Comparison of ENCODE assay signal across 1 cellular context in the genomic region with DNA sequence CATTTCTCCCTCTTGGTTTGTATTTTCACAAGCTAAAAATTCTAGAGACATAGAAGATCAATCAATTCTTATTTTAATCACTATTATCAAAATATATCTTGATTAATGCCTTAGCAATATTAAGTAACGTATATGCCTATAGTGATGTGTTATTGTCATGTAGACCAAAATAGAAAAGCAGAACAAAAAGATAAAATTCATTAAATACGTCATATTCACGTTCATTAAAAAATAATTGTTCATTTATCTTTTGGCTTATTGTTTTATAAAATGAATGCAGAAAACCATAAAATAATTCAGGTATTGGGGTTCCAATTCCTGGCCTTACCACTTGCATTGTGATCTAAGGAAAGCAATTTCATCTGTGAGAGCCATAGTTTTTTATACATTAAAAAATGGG.
A peak's percentile ranks its signal among the peaks of the same experiment; 100 is the strongest.
TF ChIP-seq lines count a peak whose summit lies in the region.

No MANE protein-coding gene starts in this region.

TF ChIP-seq in K562, 482 proteins besides CTCF, POLR2A, EP300 and RAD21 (continued from another document):
- TF ChIP-seq, protein P1, sequence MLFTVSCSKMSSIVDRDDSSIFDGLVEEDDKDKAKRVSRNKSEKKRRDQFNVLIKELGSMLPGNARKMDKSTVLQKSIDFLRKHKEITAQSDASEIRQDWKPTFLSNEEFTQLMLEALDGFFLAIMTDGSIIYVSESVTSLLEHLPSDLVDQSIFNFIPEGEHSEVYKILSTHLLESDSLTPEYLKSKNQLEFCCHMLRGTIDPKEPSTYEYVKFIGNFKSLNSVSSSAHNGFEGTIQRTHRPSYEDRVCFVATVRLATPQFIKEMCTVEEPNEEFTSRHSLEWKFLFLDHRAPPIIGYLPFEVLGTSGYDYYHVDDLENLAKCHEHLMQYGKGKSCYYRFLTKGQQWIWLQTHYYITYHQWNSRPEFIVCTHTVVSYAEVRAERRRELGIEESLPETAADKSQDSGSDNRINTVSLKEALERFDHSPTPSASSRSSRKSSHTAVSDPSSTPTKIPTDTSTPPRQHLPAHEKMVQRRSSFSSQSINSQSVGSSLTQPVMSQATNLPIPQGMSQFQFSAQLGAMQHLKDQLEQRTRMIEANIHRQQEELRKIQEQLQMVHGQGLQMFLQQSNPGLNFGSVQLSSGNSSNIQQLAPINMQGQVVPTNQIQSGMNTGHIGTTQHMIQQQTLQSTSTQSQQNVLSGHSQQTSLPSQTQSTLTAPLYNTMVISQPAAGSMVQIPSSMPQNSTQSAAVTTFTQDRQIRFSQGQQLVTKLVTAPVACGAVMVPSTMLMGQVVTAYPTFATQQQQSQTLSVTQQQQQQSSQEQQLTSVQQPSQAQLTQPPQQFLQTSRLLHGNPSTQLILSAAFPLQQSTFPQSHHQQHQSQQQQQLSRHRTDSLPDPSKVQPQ (CRISPR knock-in tag; IDR thresholded peaks at IDR 0.05; ENCODE audit: borderline replicate concordance) = no peak
- TF ChIP-seq MTF1 (CRISPR knock-in tag; IDR thresholded peaks at IDR 0.05; ENCODE audit: borderline replicate concordance) (peak; percentile 88; the same call in 1 of the 2 replicates), SP1 (CRISPR knock-in tag; IDR thresholded peaks at IDR 0.05) (no peak), NFIX (CRISPR knock-in tag; IDR thresholded peaks at IDR 0.05; ENCODE audit: low read depth) (peak; percentile 56), SRSF3 (IDR thresholded peaks at IDR 0.05; ENCODE audit: insufficient read depth, low read length) (no peak), EGR1 (conservative IDR thresholded peaks at IDR 0.05) (no peak), TFAM (CRISPR knock-in tag; conservative IDR thresholded peaks at IDR 0.05) (no peak), MCM7 (IDR thresholded peaks at IDR 0.05) (no peak), ZC3H4 (CRISPR knock-in tag; IDR thresholded peaks at IDR 0.05; ENCODE audit: borderline replicate concordance) (no peak), ZNF707 (CRISPR knock-in tag; conservative IDR thresholded peaks at IDR 0.05) (peak; percentile 54; the same call in 1 of the 2 replicates), MAZ (CRISPR knock-in tag; conservative IDR thresholded peaks at IDR 0.05 in 1 of 2, IDR thresholded peaks at IDR 0.05 in 1 of 2) (no peak), NRF1 (conservative IDR thresholded peaks at IDR 0.05 in 1 of 2, IDR thresholded peaks at IDR 0.05 in 1 of 2) (no peak), MAFF (IDR thresholded peaks at IDR 0.05; ENCODE audit: low read length) (no peak), SMAD1 (IDR thresholded peaks at IDR 0.05; ENCODE audit: low read depth, low read length, partially characterized antibody) (no peak)
- TF ChIP-seq, protein P2, sequence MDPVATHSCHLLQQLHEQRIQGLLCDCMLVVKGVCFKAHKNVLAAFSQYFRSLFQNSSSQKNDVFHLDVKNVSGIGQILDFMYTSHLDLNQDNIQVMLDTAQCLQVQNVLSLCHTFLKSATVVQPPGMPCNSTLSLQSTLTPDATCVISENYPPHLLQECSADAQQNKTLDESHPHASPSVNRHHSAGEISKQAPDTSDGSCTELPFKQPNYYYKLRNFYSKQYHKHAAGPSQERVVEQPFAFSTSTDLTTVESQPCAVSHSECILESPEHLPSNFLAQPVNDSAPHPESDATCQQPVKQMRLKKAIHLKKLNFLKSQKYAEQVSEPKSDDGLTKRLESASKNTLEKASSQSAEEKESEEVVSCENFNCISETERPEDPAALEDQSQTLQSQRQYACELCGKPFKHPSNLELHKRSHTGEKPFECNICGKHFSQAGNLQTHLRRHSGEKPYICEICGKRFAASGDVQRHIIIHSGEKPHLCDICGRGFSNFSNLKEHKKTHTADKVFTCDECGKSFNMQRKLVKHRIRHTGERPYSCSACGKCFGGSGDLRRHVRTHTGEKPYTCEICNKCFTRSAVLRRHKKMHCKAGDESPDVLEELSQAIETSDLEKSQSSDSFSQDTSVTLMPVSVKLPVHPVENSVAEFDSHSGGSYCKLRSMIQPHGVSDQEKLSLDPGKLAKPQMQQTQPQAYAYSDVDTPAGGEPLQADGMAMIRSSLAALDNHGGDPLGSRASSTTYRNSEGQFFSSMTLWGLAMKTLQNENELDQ (CRISPR knock-in tag; IDR thresholded peaks at IDR 0.05; ENCODE audit: borderline replicate concordance) = no peak
- TF ChIP-seq, protein P3, sequence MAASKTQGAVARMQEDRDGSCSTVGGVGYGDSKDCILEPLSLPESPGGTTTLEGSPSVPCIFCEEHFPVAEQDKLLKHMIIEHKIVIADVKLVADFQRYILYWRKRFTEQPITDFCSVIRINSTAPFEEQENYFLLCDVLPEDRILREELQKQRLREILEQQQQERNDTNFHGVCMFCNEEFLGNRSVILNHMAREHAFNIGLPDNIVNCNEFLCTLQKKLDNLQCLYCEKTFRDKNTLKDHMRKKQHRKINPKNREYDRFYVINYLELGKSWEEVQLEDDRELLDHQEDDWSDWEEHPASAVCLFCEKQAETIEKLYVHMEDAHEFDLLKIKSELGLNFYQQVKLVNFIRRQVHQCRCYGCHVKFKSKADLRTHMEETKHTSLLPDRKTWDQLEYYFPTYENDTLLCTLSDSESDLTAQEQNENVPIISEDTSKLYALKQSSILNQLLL (CRISPR knock-in tag; IDR thresholded peaks at IDR 0.05; ENCODE audit: borderline replicate concordance) = peak; percentile 93
- TF ChIP-seq, protein P4, sequence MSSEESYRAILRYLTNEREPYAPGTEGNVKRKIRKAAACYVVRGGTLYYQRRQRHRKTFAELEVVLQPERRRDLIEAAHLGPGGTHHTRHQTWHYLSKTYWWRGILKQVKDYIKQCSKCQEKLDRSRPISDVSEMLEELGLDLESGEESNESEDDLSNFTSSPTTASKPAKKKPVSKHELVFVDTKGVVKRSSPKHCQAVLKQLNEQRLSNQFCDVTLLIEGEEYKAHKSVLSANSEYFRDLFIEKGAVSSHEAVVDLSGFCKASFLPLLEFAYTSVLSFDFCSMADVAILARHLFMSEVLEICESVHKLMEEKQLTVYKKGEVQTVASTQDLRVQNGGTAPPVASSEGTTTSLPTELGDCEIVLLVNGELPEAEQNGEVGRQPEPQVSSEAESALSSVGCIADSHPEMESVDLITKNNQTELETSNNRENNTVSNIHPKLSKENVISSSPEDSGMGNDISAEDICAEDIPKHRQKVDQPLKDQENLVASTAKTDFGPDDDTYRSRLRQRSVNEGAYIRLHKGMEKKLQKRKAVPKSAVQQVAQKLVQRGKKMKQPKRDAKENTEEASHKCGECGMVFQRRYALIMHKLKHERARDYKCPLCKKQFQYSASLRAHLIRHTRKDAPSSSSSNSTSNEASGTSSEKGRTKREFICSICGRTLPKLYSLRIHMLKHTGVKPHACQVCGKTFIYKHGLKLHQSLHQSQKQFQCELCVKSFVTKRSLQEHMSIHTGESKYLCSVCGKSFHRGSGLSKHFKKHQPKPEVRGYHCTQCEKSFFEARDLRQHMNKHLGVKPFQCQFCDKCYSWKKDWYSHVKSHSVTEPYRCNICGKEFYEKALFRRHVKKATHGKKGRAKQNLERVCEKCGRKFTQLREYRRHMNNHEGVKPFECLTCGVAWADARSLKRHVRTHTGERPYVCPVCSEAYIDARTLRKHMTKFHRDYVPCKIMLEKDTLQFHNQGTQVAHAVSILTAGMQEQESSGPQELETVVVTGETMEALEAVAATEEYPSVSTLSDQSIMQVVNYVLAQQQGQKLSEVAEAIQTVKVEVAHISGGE (CRISPR knock-in tag; IDR thresholded peaks at IDR 0.05) = peak in 1 of 3 experiments; percentile 37; a peak in 1 of 6 replicates
- TF ChIP-seq, protein P5, sequence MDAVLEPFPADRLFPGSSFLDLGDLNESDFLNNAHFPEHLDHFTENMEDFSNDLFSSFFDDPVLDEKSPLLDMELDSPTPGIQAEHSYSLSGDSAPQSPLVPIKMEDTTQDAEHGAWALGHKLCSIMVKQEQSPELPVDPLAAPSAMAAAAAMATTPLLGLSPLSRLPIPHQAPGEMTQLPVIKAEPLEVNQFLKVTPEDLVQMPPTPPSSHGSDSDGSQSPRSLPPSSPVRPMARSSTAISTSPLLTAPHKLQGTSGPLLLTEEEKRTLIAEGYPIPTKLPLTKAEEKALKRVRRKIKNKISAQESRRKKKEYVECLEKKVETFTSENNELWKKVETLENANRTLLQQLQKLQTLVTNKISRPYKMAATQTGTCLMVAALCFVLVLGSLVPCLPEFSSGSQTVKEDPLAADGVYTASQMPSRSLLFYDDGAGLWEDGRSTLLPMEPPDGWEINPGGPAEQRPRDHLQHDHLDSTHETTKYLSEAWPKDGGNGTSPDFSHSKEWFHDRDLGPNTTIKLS (IDR thresholded peaks at IDR 0.05; ENCODE audit: borderline replicate concordance, low read depth) = no peak
- TF ChIP-seq, protein P6, sequence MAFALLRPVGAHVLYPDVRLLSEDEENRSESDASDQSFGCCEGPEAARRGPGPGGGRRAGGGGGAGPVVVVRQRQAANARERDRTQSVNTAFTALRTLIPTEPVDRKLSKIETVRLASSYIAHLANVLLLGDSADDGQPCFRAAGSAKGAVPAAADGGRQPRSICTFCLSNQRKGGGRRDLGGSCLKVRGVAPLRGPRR (CRISPR knock-in tag; IDR thresholded peaks at IDR 0.05) = peak; percentile 84; the same call in 1 of the 2 replicates
